In genomic region chr12:56004211-56004610, GRCh38 we compare ENCODE assay signal across 18 cellular contexts.
"Had no signal": no experiment of that assay in that cellular context is flagged by ENCODE, and none has a peak within 500 bp of the region (broad histone marks: within the 10 kb centered on the region; RNA-seq: fewer than 3 reads in every experiment).

No MANE protein-coding gene starts in this region.

- H3K4me3 ChIP-seq: body of pancreas, cardiac muscle cell, heart right ventricle, prostate gland, thoracic aorta, upper lobe of right lung had no signal

- H3K4me1 ChIP-seq: prostate gland had no signal

- H3K27me3 ChIP-seq: body of pancreas, cardiac muscle cell, heart right ventricle, upper lobe of right lung had no signal

- H3K9me3 ChIP-seq: body of pancreas, heart right ventricle, prostate gland, thoracic aorta, upper lobe of right lung had no signal

- DNase-seq: activated CD4-positive, alpha-beta T cell treated with anti-CD3 and anti-CD28 coated beads for 1 hour; activated CD4-positive, alpha-beta T cell treated with anti-CD3 and anti-CD28 coated beads, Interleukin-2, amount 50 U/mL, for 4 hours; activated naive CD4-positive, alpha-beta T cell treated with Interleukin-2 at 50 U/mL for 16 hours; activated T-cell treated with anti-CD3 and anti-CD28 coated beads, Interleukin-2, amount 50 U/mL, for 48 hours; anterior cingulate cortex; body of pancreas; effector CD4-positive, alpha-beta T cell; erythroblast; foreskin fibroblast; heart right ventricle; islet precursor cell; left cardiac atrium; stimulated activated CD4-positive, alpha-beta T cell treated with anti-CD3 and anti-CD28 coated beads, Interleukin-4, amount 100 ng/mL, for 1 hour; stimulated activated naive CD4-positive, alpha-beta T cell treated with Interleukin-2 at 50 U/mL for 16 hours; upper lobe of right lung had no signal

- ATAC-seq: body of pancreas, heart right ventricle, left cardiac atrium had no signal

- H3K27ac ChIP-seq: body of pancreas, cardiac muscle cell, heart right ventricle, prostate gland, thoracic aorta, upper lobe of right lung had no signal

- H3K36me3 ChIP-seq: prostate gland had no signal
